In the genomic region with DNA sequence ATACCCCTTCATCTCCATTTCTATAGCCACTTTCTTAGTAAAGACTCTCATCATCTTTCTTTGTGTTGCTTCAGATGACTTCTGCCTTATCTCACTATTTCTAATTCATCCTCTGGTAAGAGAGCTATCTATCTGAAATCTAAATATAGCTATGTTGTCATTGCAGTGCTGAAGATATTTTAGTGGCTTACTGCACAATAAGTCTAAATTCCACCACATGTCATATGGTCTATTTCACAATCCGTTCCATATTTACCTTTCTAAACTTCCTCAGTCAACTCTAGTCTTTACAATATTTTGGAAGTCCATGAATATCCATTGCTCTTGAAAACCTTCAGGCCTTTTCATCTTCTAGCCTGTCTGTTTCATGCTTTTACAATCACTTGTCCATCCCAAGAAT, we compare ENCODE assay signal across 23 cellular contexts.
"Had no signal": no experiment of that assay in that cellular context is flagged by ENCODE, and none has a peak within 500 bp of the region (broad histone marks: within the 10 kb centered on the region; RNA-seq: fewer than 3 reads in every experiment).

No MANE protein-coding gene starts in this region.

- DNase-seq: activated CD4-positive, alpha-beta T cell treated with anti-CD3 and anti-CD28 coated beads for 4 hours; activated CD4-positive, alpha-beta T cell treated with anti-CD3 and anti-CD28 coated beads, Interleukin-2, amount 50 U/mL, for 4 hours; activated effector memory CD4-positive, alpha-beta T cell treated with Interleukin-2 at 50 U/mL for 16 hours; activated naive CD4-positive, alpha-beta T cell treated with Interleukin-2 at 50 U/mL for 16 hours; anterior cingulate cortex; endodermal cell; foreskin fibroblast; head of caudate nucleus; hypothalamus; immature natural killer cell; kidney glomerular epithelial cell; left ventricle myocardium inferior; mammary epithelial cell; naive B cell; nephron progenitor cell; stimulated activated CD4-positive, alpha-beta T cell treated with anti-CD3 and anti-CD28 coated beads, Interleukin-12 subunit alpha, Interleukin-12 subunit beta, amount 100 ng/mL, for 4 hours; stimulated activated CD4-positive, alpha-beta T cell treated with anti-CD3 and anti-CD28 coated beads, Interleukin-4, amount 100 ng/mL, for 1 hour; stimulated activated naive CD8-positive, alpha-beta T cell treated with anti-CD3 and anti-CD28 coated beads, Interleukin-15, Interleukin-2, amounts not matched to agents 100 U/mL and 50 U/mL, for 24 hours; T-helper 1 cell; testis; transverse colon had no signal

- H3K27me3 ChIP-seq: neutrophil, testis, transverse colon had no signal

- H3K9me3 ChIP-seq: left ventricle myocardium inferior, neutrophil, testis, transverse colon had no signal

- ATAC-seq: esophagus mucosa; stimulated activated naive CD8-positive, alpha-beta T cell treated with anti-CD3 and anti-CD28 coated beads, Interleukin-15, Interleukin-2, amounts not matched to agents 100 U/mL and 50 U/mL, for 24 hours had no signal

- H3K27ac ChIP-seq: left ventricle myocardium inferior, neutrophil, testis, transverse colon had no signal

- H3K4me3 ChIP-seq: left ventricle myocardium inferior, testis, transverse colon had no signal

- H3K36me3 ChIP-seq: left ventricle myocardium inferior, neutrophil, transverse colon had no signal

- H3K4me1 ChIP-seq: left ventricle myocardium inferior, testis had no signal
